ENCODE assay signal across 1 cellular context in genomic region chr1:43688594-43689000, GRCh38.
TF ChIP-seq lines count a peak whose summit lies in the region.

No MANE protein-coding gene starts in this region.

TF ChIP-seq in SK-N-SH treated with all-trans-retinoic acid at 6 μM for 48 hours, 23 proteins besides CTCF, POLR2A, EP300 and RAD21 (continued from another document):
- TF ChIP-seq, protein P1, sequence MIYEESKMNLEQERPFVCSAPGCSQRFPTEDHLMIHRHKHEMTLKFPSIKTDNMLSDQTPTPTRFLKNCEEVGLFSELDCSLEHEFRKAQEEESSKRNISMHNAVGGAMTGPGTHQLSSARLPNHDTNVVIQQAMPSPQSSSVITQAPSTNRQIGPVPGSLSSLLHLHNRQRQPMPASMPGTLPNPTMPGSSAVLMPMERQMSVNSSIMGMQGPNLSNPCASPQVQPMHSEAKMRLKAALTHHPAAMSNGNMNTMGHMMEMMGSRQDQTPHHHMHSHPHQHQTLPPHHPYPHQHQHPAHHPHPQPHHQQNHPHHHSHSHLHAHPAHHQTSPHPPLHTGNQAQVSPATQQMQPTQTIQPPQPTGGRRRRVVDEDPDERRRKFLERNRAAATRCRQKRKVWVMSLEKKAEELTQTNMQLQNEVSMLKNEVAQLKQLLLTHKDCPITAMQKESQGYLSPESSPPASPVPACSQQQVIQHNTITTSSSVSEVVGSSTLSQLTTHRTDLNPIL (CRISPR knock-in tag; IDR thresholded peaks at IDR 0.05; ENCODE audit: low read depth), result no peak
- TF ChIP-seq, protein P2, sequence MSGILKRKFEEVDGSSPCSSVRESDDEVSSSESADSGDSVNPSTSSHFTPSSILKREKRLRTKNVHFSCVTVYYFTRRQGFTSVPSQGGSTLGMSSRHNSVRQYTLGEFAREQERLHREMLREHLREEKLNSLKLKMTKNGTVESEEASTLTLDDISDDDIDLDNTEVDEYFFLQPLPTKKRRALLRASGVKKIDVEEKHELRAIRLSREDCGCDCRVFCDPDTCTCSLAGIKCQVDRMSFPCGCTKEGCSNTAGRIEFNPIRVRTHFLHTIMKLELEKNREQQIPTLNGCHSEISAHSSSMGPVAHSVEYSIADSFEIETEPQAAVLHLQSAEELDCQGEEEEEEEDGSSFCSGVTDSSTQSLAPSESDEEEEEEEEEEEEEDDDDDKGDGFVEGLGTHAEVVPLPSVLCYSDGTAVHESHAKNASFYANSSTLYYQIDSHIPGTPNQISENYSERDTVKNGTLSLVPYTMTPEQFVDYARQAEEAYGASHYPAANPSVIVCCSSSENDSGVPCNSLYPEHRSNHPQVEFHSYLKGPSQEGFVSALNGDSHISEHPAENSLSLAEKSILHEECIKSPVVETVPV (CRISPR knock-in tag; IDR thresholded peaks at IDR 0.05), result no peak
- TF ChIP-seq ARNTL (CRISPR knock-in tag; IDR thresholded peaks at IDR 0.05; ENCODE audit: borderline replicate concordance, low read depth), result no peak
- no peak for TF ChIP-seq RARB (CRISPR knock-in tag; IDR thresholded peaks at IDR 0.05)
- TF ChIP-seq CSDC2 (CRISPR knock-in tag; IDR thresholded peaks at IDR 0.05), result no peak
- TF ChIP-seq ZNF565 (CRISPR knock-in tag; conservative IDR thresholded peaks at IDR 0.05; ENCODE audit: low read depth), result no peak
- no peak for TF ChIP-seq OSR1 (CRISPR knock-in tag; IDR thresholded peaks at IDR 0.05)
- TF ChIP-seq ZFP3 (CRISPR knock-in tag; IDR thresholded peaks at IDR 0.05), result no peak
- no peak for TF ChIP-seq ZC3H10 (CRISPR knock-in tag; IDR thresholded peaks at IDR 0.05)
